In genomic region chr22:20949698-20950183, GRCh38 we compare ENCODE assay signal across 1 cellular context.
TF ChIP-seq lines count a peak whose summit lies in the region.

No MANE protein-coding gene starts in this region.

TF ChIP-seq in HepG2, 621 proteins besides CTCF, POLR2A, EP300 and RAD21 (continued from another document and continues in another):
- TF ChIP-seq HMGXB4 (CRISPR knock-in tag; IDR thresholded peaks at IDR 0.05; ENCODE audit: borderline replicate concordance in 1 of 2, low read depth in 1 of 2) = no peak; a peak in 1 of 4 replicates
- no peak for TF ChIP-seq ZNF510 (CRISPR knock-in tag; IDR thresholded peaks at IDR 0.05; ENCODE audit: low read depth)
- TF ChIP-seq ARNT (IDR thresholded peaks at IDR 0.05) = no peak
- no peak for TF ChIP-seq CERS6 (CRISPR knock-in tag; IDR thresholded peaks at IDR 0.05)
- no peak for TF ChIP-seq FOXA1 (IDR thresholded peaks at IDR 0.05)
- no peak for TF ChIP-seq FOXA1 (CRISPR knock-in tag; IDR thresholded peaks at IDR 0.05)
- no peak for TF ChIP-seq ZNF775 (CRISPR knock-in tag; IDR thresholded peaks at IDR 0.05; ENCODE audit: borderline replicate concordance)
- TF ChIP-seq TBL1XR1 (IDR thresholded peaks at IDR 0.05; ENCODE audit: borderline replicate concordance, low read length, partially characterized antibody) = no peak
- TF ChIP-seq MTF2 (CRISPR knock-in tag; IDR thresholded peaks at IDR 0.05; ENCODE audit: borderline replicate concordance) = no peak
- TF ChIP-seq TFDP1 (CRISPR knock-in tag; IDR thresholded peaks at IDR 0.05; ENCODE audit: borderline replicate concordance) = peak; percentile 19; the same call in 1 of the 2 replicates
- no peak for TF ChIP-seq ZSCAN12 (CRISPR knock-in tag; IDR thresholded peaks at IDR 0.05)
- no peak for TF ChIP-seq ZNF282 (IDR thresholded peaks at IDR 0.05; ENCODE audit: partially characterized antibody)
- no peak for TF ChIP-seq NAIF1 (CRISPR knock-in tag; IDR thresholded peaks at IDR 0.05; ENCODE audit: borderline replicate concordance)
- 0 out of 2 replicates have a peak, but pooled peaks have one; percentile 70 for TF ChIP-seq SP140L (CRISPR knock-in tag; IDR thresholded peaks at IDR 0.05; ENCODE audit: borderline replicate concordance)
- no peak for TF ChIP-seq JUND (CRISPR knock-in tag; IDR thresholded peaks at IDR 0.05)
- TF ChIP-seq NPAS2 (CRISPR knock-in tag; IDR thresholded peaks at IDR 0.05; ENCODE audit: borderline replicate concordance) = no peak
- TF ChIP-seq BCLAF1 (IDR thresholded peaks at IDR 0.05) = no peak
- TF ChIP-seq DNMT3B (CRISPR knock-in tag; conservative IDR thresholded peaks at IDR 0.05) = no peak
- no peak for TF ChIP-seq ZNF776 (CRISPR knock-in tag; IDR thresholded peaks at IDR 0.05)
- no peak for TF ChIP-seq TOPORS (CRISPR knock-in tag; IDR thresholded peaks at IDR 0.05)
- peak; percentile 71 for TF ChIP-seq DRAP1 (CRISPR knock-in tag; IDR thresholded peaks at IDR 0.05)
- TF ChIP-seq ZUFSP (CRISPR knock-in tag; IDR thresholded peaks at IDR 0.05; ENCODE audit: borderline replicate concordance) = no peak
- TF ChIP-seq PAXIP1 (CRISPR knock-in tag; conservative IDR thresholded peaks at IDR 0.05) = peak; percentile 89
- no peak for TF ChIP-seq ZNF354B (CRISPR knock-in tag; IDR thresholded peaks at IDR 0.05)
- peak; percentile 95 for TF ChIP-seq ELF3 (CRISPR knock-in tag; IDR thresholded peaks at IDR 0.05)
- TF ChIP-seq KDM6A (CRISPR knock-in tag; IDR thresholded peaks at IDR 0.05; ENCODE audit: low read depth) = no peak
- TF ChIP-seq NFE2 (CRISPR knock-in tag; IDR thresholded peaks at IDR 0.05) = no peak
- no peak for TF ChIP-seq ZNF33A (CRISPR knock-in tag; IDR thresholded peaks at IDR 0.05; ENCODE audit: borderline replicate concordance)
- TF ChIP-seq ZNF572 (CRISPR knock-in tag; IDR thresholded peaks at IDR 0.05) = no peak
- TF ChIP-seq SNAPC2 (CRISPR knock-in tag; IDR thresholded peaks at IDR 0.05) = no peak
- TF ChIP-seq AFF4 (CRISPR knock-in tag; IDR thresholded peaks at IDR 0.05) = no peak; the same call in 1 of the 2 replicates
- TF ChIP-seq FOXO4 (CRISPR knock-in tag; conservative IDR thresholded peaks at IDR 0.05) = no peak
- no peak for TF ChIP-seq EHMT2 (IDR thresholded peaks at IDR 0.05; ENCODE audit: borderline replicate concordance, low read depth, low read length)
- TF ChIP-seq ISL2 (CRISPR knock-in tag; IDR thresholded peaks at IDR 0.05) = peak; percentile 50; the same call in 1 of the 2 replicates
- no peak for TF ChIP-seq HNRNPH1 (optimal IDR thresholded peaks at IDR 0.05; ENCODE audit: low read depth, low read length)
- TF ChIP-seq AGO2 (optimal IDR thresholded peaks at IDR 0.05; ENCODE audit: low read depth, low read length) = no peak
- no peak for TF ChIP-seq BORCS8-MEF2B (CRISPR knock-in tag; IDR thresholded peaks at IDR 0.05)
- no peak for TF ChIP-seq NFIB (CRISPR knock-in tag; IDR thresholded peaks at IDR 0.05; ENCODE audit: borderline replicate concordance)
- no peak for TF ChIP-seq HBP1 (CRISPR knock-in tag; IDR thresholded peaks at IDR 0.05; ENCODE audit: low read depth)
- no peak for TF ChIP-seq ZFP36L2 (CRISPR knock-in tag; IDR thresholded peaks at IDR 0.05)
- TF ChIP-seq ELF1 (CRISPR knock-in tag; IDR thresholded peaks at IDR 0.05) = peak; percentile 22; the same call in 1 of the 2 replicates
